14 cellular contexts compared by ENCODE assay signal in genomic region chr16:65414284-65414984, GRCh38.
A peak's percentile ranks its signal among the peaks of the same experiment; 100 is the strongest.
DNase-seq lines count a peak whose midpoint lies in the region; ATAC-seq and TF ChIP-seq lines count a peak whose summit lies in the region.
"Had no signal": no experiment of that assay in that cellular context is flagged by ENCODE, and none has a peak within 500 bp of the region (broad histone marks: within the 10 kb centered on the region; RNA-seq: fewer than 3 reads in every experiment).

No MANE protein-coding gene starts in this region.

- WGBS in heart right ventricle, 2 donors = 72 to 78% methylated on average over 7 of the region's 7 CpGs

- peaks cover 0 to 2% (median 0%) of the 10 kb centered on the region in 11 donors for H3K9me3 ChIP-seq in heart right ventricle
- H3K9me3 ChIP-seq: BE2C, upper lobe of left lung had no signal

- H3K27ac Mint-ChIP-seq in stimulated activated naive CD8-positive, alpha-beta T cell treated with anti-CD3 and anti-CD28 coated beads, Interleukin-15, amount 100 ng/mL, for 72 hours = no peak overlapping the region
- H3K27ac Mint-ChIP-seq: neural progenitor cell had no signal

- H3K9me3 Mint-ChIP-seq in stimulated activated naive CD8-positive, alpha-beta T cell treated with anti-CD3 and anti-CD28 coated beads, Interleukin-15, amount 100 ng/mL, for 72 hours = peaks cover 7 to 15% of the 10 kb centered on the region in 2 donors

- no peak overlapping the region for H3K27ac ChIP-seq in heart right ventricle
- H3K27ac ChIP-seq: neural progenitor cell, upper lobe of left lung had no signal

- no peaks in the 10 kb centered on the region for H3K36me3 ChIP-seq in heart right ventricle
- H3K36me3 ChIP-seq: BE2C, neural progenitor cell, upper lobe of left lung had no signal

- no peak overlapping the region for H3K4me3 ChIP-seq in fibroblast of villous mesenchyme (ENCODE audit: low read depth, low read length)
- H3K4me3 ChIP-seq in heart right ventricle = no peak overlapping the region
- H3K4me3 ChIP-seq: neural progenitor cell, upper lobe of left lung had no signal

- no peak for DNase-seq in stimulated activated naive CD8-positive, alpha-beta T cell treated with anti-CD3 and anti-CD28 coated beads, Interleukin-15, Interleukin-2, amounts not matched to agents 100 U/mL and 50 U/mL, for 24 hours
- no peak for DNase-seq in stimulated activated naive CD8-positive, alpha-beta T cell treated with anti-CD3 and anti-CD28 coated beads, Interleukin-15, amount 100 ng/mL, for 72 hours
- peak; percentile 83 for DNase-seq in fibroblast of villous mesenchyme (ENCODE audit: low read depth)
- DNase-seq in heart right ventricle = no peak
- no peak for DNase-seq in head of caudate nucleus
- DNase-seq: activated CD8-positive, alpha-beta memory T cell treated with anti-CD3 and anti-CD28 coated beads, Interleukin-2, amount 50 U/mL, for 4 hours; BE2C; cerebellar nuclear complex; NCI-H69; upper lobe of left lung had no signal

- no peak for TF ChIP-seq CTCF in fibroblast of villous mesenchyme (IDR thresholded peaks at IDR 0.05; ENCODE audit: insufficient read depth, low read depth, low read length)
- TF ChIP-seq CTCF in heart right ventricle (IDR thresholded peaks at IDR 0.05) = no peak

- H3K27me3 Mint-ChIP-seq in stimulated activated naive CD8-positive, alpha-beta T cell treated with anti-CD3 and anti-CD28 coated beads, Interleukin-15, amount 100 ng/mL, for 72 hours = no peaks in the 10 kb centered on the region

- intact Hi-C loops in heart right ventricle (cut with DNase I) (no loop called here), head of caudate nucleus (cut with DNase I) (no loop called here)

- peak; percentile 63 for ATAC-seq in stimulated activated naive CD8-positive, alpha-beta T cell treated with anti-CD3 and anti-CD28 coated beads, Interleukin-15, Interleukin-2, amounts not matched to agents 100 U/mL and 50 U/mL, for 24 hours
- ATAC-seq in stimulated activated naive CD8-positive, alpha-beta T cell treated with anti-CD3 and anti-CD28 coated beads, Interleukin-15, amount 100 ng/mL, for 72 hours = no peak
- ATAC-seq in SK-N-SH treated with all-trans-retinoic acid at 6 μM for 48 hours = peak; percentile 85
- no peak for ATAC-seq in GM19395 (IDR thresholded peaks at IDR 0.05; ENCODE audit: unreplicated experiment)
- ATAC-seq in heart right ventricle = no peak
- ATAC-seq in GM19324 (IDR thresholded peaks at IDR 0.05; ENCODE audit: low FRiP score, unreplicated experiment) = no peak

- no peak overlapping the region for H3K4me3 Mint-ChIP-seq in stimulated activated naive CD8-positive, alpha-beta T cell treated with anti-CD3 and anti-CD28 coated beads, Interleukin-15, amount 100 ng/mL, for 72 hours
- H3K4me3 Mint-ChIP-seq: neural progenitor cell had no signal

- peaks cover 7% of the 10 kb centered on the region for H3K4me1 Mint-ChIP-seq in stimulated activated naive CD8-positive, alpha-beta T cell treated with anti-CD3 and anti-CD28 coated beads, Interleukin-15, amount 100 ng/mL, for 72 hours

- H3K27me3 ChIP-seq in heart right ventricle = no peaks in the 10 kb centered on the region
- H3K27me3 ChIP-seq: BE2C, neural progenitor cell, upper lobe of left lung had no signal

- H3K4me1 ChIP-seq in heart right ventricle = peaks cover 0 to 5% (median 0%) of the 10 kb centered on the region in 9 donors
- H3K4me1 ChIP-seq: neural progenitor cell, upper lobe of left lung had no signal

TF ChIP-seq in SK-N-SH treated with all-trans-retinoic acid at 6 μM for 48 hours, 23 proteins besides CTCF, POLR2A, EP300 and RAD21:
- TF ChIP-seq RARB (CRISPR knock-in tag; IDR thresholded peaks at IDR 0.05) (0 out of 2 replicates have a peak, but pooled peaks have one; percentile 10), TCF4 (CRISPR knock-in tag; IDR thresholded peaks at IDR 0.05; ENCODE audit: borderline replicate concordance) (peak; percentile 92), OSR1 (CRISPR knock-in tag; IDR thresholded peaks at IDR 0.05) (no peak), GLIS3 (CRISPR knock-in tag; IDR thresholded peaks at IDR 0.05) (no peak), BACH2 (CRISPR knock-in tag; IDR thresholded peaks at IDR 0.05; ENCODE audit: borderline replicate concordance) (no peak), PPARA (CRISPR knock-in tag; IDR thresholded peaks at IDR 0.05; ENCODE audit: borderline replicate concordance) (no peak), ISL1 (CRISPR knock-in tag; IDR thresholded peaks at IDR 0.05) (peak; percentile 91), TOX (CRISPR knock-in tag; IDR thresholded peaks at IDR 0.05; ENCODE audit: borderline replicate concordance) (peak; percentile 66; the same call in 1 of the 2 replicates), ZFP3 (CRISPR knock-in tag; IDR thresholded peaks at IDR 0.05) (peak; percentile 12; the same call in 1 of the 2 replicates), POU6F1 (CRISPR knock-in tag; IDR thresholded peaks at IDR 0.05; ENCODE audit: borderline replicate concordance, low read depth) (no peak), ZC3H10 (CRISPR knock-in tag; IDR thresholded peaks at IDR 0.05) (peak; percentile 78), ZNF8 (CRISPR knock-in tag; IDR thresholded peaks at IDR 0.05) (0 out of 2 replicates have a peak, but pooled peaks have one; percentile 37), CREB5 (CRISPR knock-in tag; IDR thresholded peaks at IDR 0.05; ENCODE audit: low read depth) (peak; percentile 90)
- TF ChIP-seq, protein P1, sequence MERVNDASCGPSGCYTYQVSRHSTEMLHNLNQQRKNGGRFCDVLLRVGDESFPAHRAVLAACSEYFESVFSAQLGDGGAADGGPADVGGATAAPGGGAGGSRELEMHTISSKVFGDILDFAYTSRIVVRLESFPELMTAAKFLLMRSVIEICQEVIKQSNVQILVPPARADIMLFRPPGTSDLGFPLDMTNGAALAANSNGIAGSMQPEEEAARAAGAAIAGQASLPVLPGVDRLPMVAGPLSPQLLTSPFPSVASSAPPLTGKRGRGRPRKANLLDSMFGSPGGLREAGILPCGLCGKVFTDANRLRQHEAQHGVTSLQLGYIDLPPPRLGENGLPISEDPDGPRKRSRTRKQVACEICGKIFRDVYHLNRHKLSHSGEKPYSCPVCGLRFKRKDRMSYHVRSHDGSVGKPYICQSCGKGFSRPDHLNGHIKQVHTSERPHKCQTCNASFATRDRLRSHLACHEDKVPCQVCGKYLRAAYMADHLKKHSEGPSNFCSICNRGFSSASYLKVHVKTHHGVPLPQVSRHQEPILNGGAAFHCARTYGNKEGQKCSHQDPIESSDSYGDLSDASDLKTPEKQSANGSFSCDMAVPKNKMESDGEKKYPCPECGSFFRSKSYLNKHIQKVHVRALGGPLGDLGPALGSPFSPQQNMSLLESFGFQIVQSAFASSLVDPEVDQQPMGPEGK (CRISPR knock-in tag; IDR thresholded peaks at IDR 0.05; ENCODE audit: borderline replicate concordance) = peak; percentile 54
- TF ChIP-seq, protein P2, sequence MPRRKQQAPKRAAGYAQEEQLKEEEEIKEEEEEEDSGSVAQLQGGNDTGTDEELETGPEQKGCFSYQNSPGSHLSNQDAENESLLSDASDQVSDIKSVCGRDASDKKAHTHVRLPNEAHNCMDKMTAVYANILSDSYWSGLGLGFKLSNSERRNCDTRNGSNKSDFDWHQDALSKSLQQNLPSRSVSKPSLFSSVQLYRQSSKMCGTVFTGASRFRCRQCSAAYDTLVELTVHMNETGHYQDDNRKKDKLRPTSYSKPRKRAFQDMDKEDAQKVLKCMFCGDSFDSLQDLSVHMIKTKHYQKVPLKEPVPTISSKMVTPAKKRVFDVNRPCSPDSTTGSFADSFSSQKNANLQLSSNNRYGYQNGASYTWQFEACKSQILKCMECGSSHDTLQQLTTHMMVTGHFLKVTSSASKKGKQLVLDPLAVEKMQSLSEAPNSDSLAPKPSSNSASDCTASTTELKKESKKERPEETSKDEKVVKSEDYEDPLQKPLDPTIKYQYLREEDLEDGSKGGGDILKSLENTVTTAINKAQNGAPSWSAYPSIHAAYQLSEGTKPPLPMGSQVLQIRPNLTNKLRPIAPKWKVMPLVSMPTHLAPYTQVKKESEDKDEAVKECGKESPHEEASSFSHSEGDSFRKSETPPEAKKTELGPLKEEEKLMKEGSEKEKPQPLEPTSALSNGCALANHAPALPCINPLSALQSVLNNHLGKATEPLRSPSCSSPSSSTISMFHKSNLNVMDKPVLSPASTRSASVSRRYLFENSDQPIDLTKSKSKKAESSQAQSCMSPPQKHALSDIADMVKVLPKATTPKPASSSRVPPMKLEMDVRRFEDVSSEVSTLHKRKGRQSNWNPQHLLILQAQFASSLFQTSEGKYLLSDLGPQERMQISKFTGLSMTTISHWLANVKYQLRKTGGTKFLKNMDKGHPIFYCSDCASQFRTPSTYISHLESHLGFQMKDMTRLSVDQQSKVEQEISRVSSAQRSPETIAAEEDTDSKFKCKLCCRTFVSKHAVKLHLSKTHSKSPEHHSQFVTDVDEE (CRISPR knock-in tag; IDR thresholded peaks at IDR 0.05) = peak; percentile 73; the same call in 1 of the 2 replicates

Comparison
In these comparisons a context has a peak if more than half of its experiments do, and no peak if none do; other contexts are left out.
1. ATAC-seq: peak in stimulated activated naive CD8-positive, alpha-beta T cell treated with anti-CD3 and anti-CD28 coated beads, Interleukin-15, Interleukin-2, amounts not matched to agents 100 U/mL and 50 U/mL, for 24 hours (single experiment) and SK-N-SH treated with all-trans-retinoic acid at 6 μM for 48 hours (single experiment); none in stimulated activated naive CD8-positive, alpha-beta T cell treated with anti-CD3 and anti-CD28 coated beads, Interleukin-15, amount 100 ng/mL, for 72 hours (single experiment), GM19395 (single experiment), heart right ventricle (0 of 8) and GM19324 (single experiment).